Comparison of ENCODE assay signal across 8 cellular contexts in genomic region chr7:112390945-112391821, GRCh38. TPM values are rescaled to one million over a fixed set of nuclear protein-coding genes. Genes with fewer than 3 reads are reported as not detected.
A peak's percentile ranks its signal among the peaks of the same experiment; 100 is the strongest.
DNase-seq lines count a peak whose midpoint lies in the region; ATAC-seq and TF ChIP-seq lines count a peak whose summit lies in the region.
"Not testable (repeated sequence)": the region's sequence is repeated elsewhere in the genome, so short reads cannot be mapped to it uniquely, and the experiment has no call there.

No MANE protein-coding gene starts in this region.

- peak overlapping the region; percentile 60 for H3K4me3 Mint-ChIP-seq in activated T-cell treated with anti-CD3 and anti-CD28 coated beads, Interleukin-2, amount 50 U/mL, for 24 hours

- in situ Hi-C loops in SK-MEL-5 (cut with HindIII; ENCODE audit: low pct_unique_long_range_greater_than_20kb, low sequenced_read_pairs) = not testable (repeated sequence)

- H3K27ac ChIP-seq in sigmoid colon (peak overlapping the region; percentile 69 to 81 (median 74)), thyroid gland (peak overlapping the region in 2 of 3 donors; percentile 54 to 55)

- 1 to 3% methylated on average over 60 to 68 of the region's 70 CpGs for WGBS in sigmoid colon, 2 donors
- WGBS in thyroid gland, 2 donors = 5 to 7% methylated on average over 24 of the region's 70 CpGs

- TF ChIP-seq CTCF in NB4 (IDR thresholded peaks at IDR 0.05; ENCODE audit: low read depth, low read length); sigmoid colon (IDR thresholded peaks at IDR 0.05); thyroid gland (IDR thresholded peaks at IDR 0.05): not testable (repeated sequence)

- H3K27me3 Mint-ChIP-seq in activated T-cell treated with anti-CD3 and anti-CD28 coated beads, Interleukin-2, amount 50 U/mL, for 24 hours = not testable (repeated sequence)

- H3K36me3 ChIP-seq in sigmoid colon, thyroid gland: not testable (repeated sequence)

- not testable (repeated sequence) for H3K36me3 Mint-ChIP-seq in activated T-cell treated with anti-CD3 and anti-CD28 coated beads, Interleukin-2, amount 50 U/mL, for 24 hours (ENCODE audit: low read depth)

- H3K9me3 Mint-ChIP-seq in activated T-cell treated with anti-CD3 and anti-CD28 coated beads, Interleukin-2, amount 50 U/mL, for 24 hours = not testable (repeated sequence)

- H3K27ac Mint-ChIP-seq in activated T-cell treated with anti-CD3 and anti-CD28 coated beads, Interleukin-2, amount 50 U/mL, for 24 hours = peak overlapping the region; percentile 30

- TF ChIP-seq POLR2A in NB4 (IDR thresholded peaks at IDR 0.05; ENCODE audit: extremely low read depth, insufficient read length); sigmoid colon (IDR thresholded peaks at IDR 0.05); thyroid gland (IDR thresholded peaks at IDR 0.05): not testable (repeated sequence)

- H3K4me1 ChIP-seq in sigmoid colon = not testable (repeated sequence)
- peaks cover 0 to 13% of the 10 kb centered on the region in 2 donors for H3K4me1 ChIP-seq in thyroid gland

- not testable (repeated sequence) for H3K9me3 ChIP-seq in sigmoid colon, thyroid gland

- TF ChIP-seq EP300 in sigmoid colon (IDR thresholded peaks at IDR 0.05) = not testable (repeated sequence)

- intact Hi-C loops in left colon (cut with DNase I, micrococcal nuclease) = loop anchor here in 1 of 2 donors (10.0 kb wide), 1 partner anchor 186 kb away; the partner anchor contains the start of genes DOCK4 and ZNF277
- intact Hi-C loops in sigmoid colon (cut with DNase I) = loop anchor here (5.0 to 10.0 kb wide), 3 partner anchors 61 to 436 kb away; partner anchors contain the start of genes DOCK4, IFRD1 and ZNF277
- intact Hi-C loops in thyroid gland (cut with DNase I) = not testable (repeated sequence)

- H3K4me3 ChIP-seq in NB4 (ENCODE audit: low read depth, low read length) (peak overlapping the region; percentile 41), sigmoid colon (peak overlapping the region; percentile 49 to 58 (median 53)), thyroid gland (replicated peaks in 1 of 3) (peak overlapping the region in 1 of 3 donors; percentile 42)

- not testable (repeated sequence) for H3K27me3 ChIP-seq in sigmoid colon, thyroid gland

- H3K4me1 Mint-ChIP-seq in activated T-cell treated with anti-CD3 and anti-CD28 coated beads, Interleukin-2, amount 50 U/mL, for 24 hours (ENCODE audit: low read depth) = peaks cover 12% of the 10 kb centered on the region

- peak; percentile 65 for ATAC-seq in left colon

- DNase-seq in Daoy (ENCODE audit: low read depth) (peak; percentile 79), NB4 (ENCODE audit: low read depth) (peak; percentile 79), SK-MEL-5 (ENCODE audit: low read depth, low spot score) (peak; percentile 70), left colon (peak; percentile 61 to 74), sigmoid colon (peak; percentile 75), thyroid gland (peak; percentile 70 to 77)
- peak; percentile 78 for DNase-seq in activated T-cell treated with anti-CD3 and anti-CD28 coated beads, Interleukin-2, amount 50 U/mL, for 24 hours
- DNase-seq in effector CD4-positive, alpha-beta T cell = peak; percentile 26

RNA-seq across cellular contexts. Expression of gene IFRD1, which starts 59.1 kb away (rescaled TPM):
- total RNA-seq in Daoy (2014; rRNA removed; shearing (Covaris generic)) = 200 and 238 TPM in 2 replicates
- total RNA-seq in SK-MEL-5 (2014; rRNA removed; shearing (Covaris generic)) = 64.7 and 69.3 TPM in 2 replicates
- polyA plus RNA-seq in SK-MEL-5 (2015; cell fraction: cytosol; rRNA removed) = 60.1 and 66.4 TPM in 2 replicates
- 372 and 376 TPM in 2 replicates for polyA plus RNA-seq in SK-MEL-5 (2015; cell fraction: nucleus; rRNA removed)
- total RNA-seq in left colon = 10 to 100 TPM; 32.9 to 60.6 TPM
- total RNA-seq in sigmoid colon = 10 to 100 TPM; 45.7 to 63.7 (median 49.7) TPM
- 10 to 100 TPM; 22.8 to 35.7 (median 34.4) TPM for polyA plus RNA-seq in sigmoid colon
- 10 to 100 TPM; 34.5 to 84.8 (median 57.1) TPM for total RNA-seq in thyroid gland

Comparison
In these comparisons a context has a peak if more than half of its experiments do, and no peak if none do; other contexts are left out.
1. DNase-seq: peak in every context shown above with its lines; median percentile 79 in Daoy; 79 in NB4; 78 in activated T-cell treated with anti-CD3 and anti-CD28 coated beads, Interleukin-2, amount 50 U/mL, for 24 hours; 75 in sigmoid colon; 74 in thyroid gland; 70 in SK-MEL-5; 68 in left colon; 26 in effector CD4-positive, alpha-beta T cell.